ENCODE assay signal across 22 cellular contexts in the genomic region with DNA sequence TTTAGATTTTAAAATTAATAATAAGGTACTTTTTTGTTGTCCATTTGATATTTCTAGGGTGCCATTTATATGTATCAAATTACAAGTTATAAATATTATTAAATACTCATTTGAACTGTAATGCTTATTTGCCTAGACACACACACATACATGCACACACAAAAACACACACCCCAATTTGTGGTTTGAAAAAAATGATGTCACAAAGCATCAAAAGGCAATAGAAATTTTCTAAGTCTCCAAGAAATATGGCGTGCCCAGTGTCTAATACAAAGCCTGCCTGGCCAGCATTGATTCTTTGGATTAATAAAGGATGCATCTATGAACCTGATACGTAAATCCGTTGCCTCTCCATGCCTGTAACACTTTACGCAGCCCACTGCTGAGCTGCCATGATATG.
DNase-seq lines count a peak whose midpoint lies in the region; ATAC-seq and TF ChIP-seq lines count a peak whose summit lies in the region.
"Had no signal": no experiment of that assay in that cellular context is flagged by ENCODE, and none has a peak within 500 bp of the region (broad histone marks: within the 10 kb centered on the region; RNA-seq: fewer than 3 reads in every experiment).

No MANE protein-coding gene starts in this region.

- peaks cover 9% of the 10 kb centered on the region for H3K9me3 Mint-ChIP-seq in MCF 10A (ENCODE audit: unreplicated experiment)
- H3K9me3 Mint-ChIP-seq: CD14-positive monocyte; CD4-positive, alpha-beta T cell; GM23338; H9 had no signal

- in situ Hi-C loops in mammary epithelial cell (cut with MboI; ENCODE audit: low sequenced_read_pairs in 2 of 2) = no loop called here

- no peak overlapping the region for H3K9ac ChIP-seq in mammary epithelial cell (ENCODE audit: insufficient read depth, low read length)
- H3K9ac ChIP-seq: BLaER1 treated with 17β-estradiol and CSF1 and Interleukin-3, amounts not matched to agents 10 nM and 100 nM had no signal

- TF ChIP-seq CTCF in MCF 10A (IDR thresholded peaks at IDR 0.05; ENCODE audit: unreplicated experiment) (no peak), mammary epithelial cell (conservative IDR thresholded peaks at IDR 0.05 in 1 of 2, IDR thresholded peaks at IDR 0.05 in 1 of 2; ENCODE audit: extremely low read depth in 1 of 2, insufficient read depth in 1 of 2, low read depth in 1 of 2, low read length in 2 of 2) (no peak), right lobe of liver (IDR thresholded peaks at IDR 0.05) (no peak), thyroid gland (IDR thresholded peaks at IDR 0.05) (no peak), left lung (IDR thresholded peaks at IDR 0.05) (no peak), lower leg skin (IDR thresholded peaks at IDR 0.05) (no peak)

- no peaks in the 10 kb centered on the region for H4K20me1 ChIP-seq in mammary epithelial cell (ENCODE audit: insufficient read depth, low read length)
- H4K20me1 ChIP-seq: BLaER1 treated with 17β-estradiol and CSF1 and Interleukin-3, amounts not matched to agents 10 nM and 100 nM had no signal

- H3K27me3 ChIP-seq in mammary epithelial cell (ENCODE audit: insufficient read depth, low read length) (no peaks in the 10 kb centered on the region), right lobe of liver (no peaks in the 10 kb centered on the region), thyroid gland (no peaks in the 10 kb centered on the region), left lung (no peaks in the 10 kb centered on the region)
- H3K27me3 ChIP-seq in effector memory CD4-positive, alpha-beta T cell (replicated peaks; ENCODE audit: control insufficient read depth, insufficient read depth, low read length, poor library complexity, severe bottlenecking) = no peaks in the 10 kb centered on the region
- H3K27me3 ChIP-seq: BE2C; BLaER1 treated with 17β-estradiol and CSF1 and Interleukin-3, amounts not matched to agents 10 nM and 100 nM had no signal

- H3K27me3 Mint-ChIP-seq in MCF 10A (ENCODE audit: insufficient read depth, unreplicated experiment) = no peaks in the 10 kb centered on the region
- H3K27me3 Mint-ChIP-seq: CD8-positive, alpha-beta memory T cell had no signal

- H3K79me2 ChIP-seq in mammary epithelial cell (ENCODE audit: insufficient read depth, low read length) = no peaks in the 10 kb centered on the region

- BruUV-seq in MCF 10A (replicated peaks; lab: Mats Ljungman, UMichigan) (no TSS peak), mammary epithelial cell (replicated peaks; lab: Mats Ljungman, UMichigan) (no TSS peak)

- peaks cover 14% of the 10 kb centered on the region for H3K36me3 Mint-ChIP-seq in MCF 10A (ENCODE audit: insufficient read depth, unreplicated experiment)
- H3K36me3 Mint-ChIP-seq: CD14-positive monocyte; CD8-positive, alpha-beta memory T cell had no signal

- CTCF ChIA-PET in MCF 10A (lab: Yijun Ruan, JAX) (no interaction called here), mammary epithelial cell (lab: Charles Lee; ENCODE audit: low non-redundant PET) (no interaction called here)

- no peak for ATAC-seq in right lobe of liver
- ATAC-seq in left lung = no peak
- ATAC-seq: GM23338, HCT116 had no signal

- dilution Hi-C loops in mammary epithelial cell (cut with HindIII; ENCODE audit: low sequenced_read_pairs) = no loop called here

- intact Hi-C loops in MCF 10A (cut with micrococcal nuclease) (loop anchor here (5.0 to 10.0 kb wide), 2 partner anchors 129 to 154 kb away; no protein-coding TSS in a partner anchor), mammary epithelial cell (cut with micrococcal nuclease) (no loop called here), right lobe of liver (cut with DNase I) (no loop called here), thyroid gland (cut with DNase I) (no loop called here), left lung (cut with DNase I) (no loop called here), lower leg skin (cut with DNase I; ENCODE audit: low total_unique reads) (loop anchor here (5.0 kb wide), 1 partner anchor 1174 kb away; no protein-coding TSS in a partner anchor)

- H3K4me1 Mint-ChIP-seq in MCF 10A (ENCODE audit: insufficient read depth, unreplicated experiment) = peaks cover 46% of the 10 kb centered on the region
- H3K4me1 Mint-ChIP-seq: CD8-positive, alpha-beta memory T cell had no signal

- no peaks in the 10 kb centered on the region for H3K9me3 ChIP-seq in mammary epithelial cell (replicated peaks; ENCODE audit: insufficient read depth, low read length)
- H3K9me3 ChIP-seq in right lobe of liver = no peaks in the 10 kb centered on the region
- H3K9me3 ChIP-seq in thyroid gland = no peaks in the 10 kb centered on the region
- H3K9me3 ChIP-seq in left lung = no peaks in the 10 kb centered on the region
- H3K9me3 ChIP-seq in effector memory CD4-positive, alpha-beta T cell (ENCODE audit: control insufficient read depth, low read length) = no peaks in the 10 kb centered on the region
- H3K9me3 ChIP-seq: BE2C; BLaER1 treated with 17β-estradiol and CSF1 and Interleukin-3, amounts not matched to agents 10 nM and 100 nM had no signal

- WGBS in mammary epithelial cell (ENCODE audit: low coverage, missing lambda C conversion rate) = 83% methylated on average over 4 of the region's 4 CpGs
- WGBS in right lobe of liver (ENCODE audit: insufficient coverage, low coverage, low lambda C conversion rate, missing lambda C conversion rate) = 92% methylated on average over 4 of the region's 4 CpGs
- WGBS in thyroid gland, 2 donors = 98 to 99% methylated on average over 4 of the region's 4 CpGs
- WGBS in lower leg skin, 2 donors = 91 to 96% methylated on average over 4 of the region's 4 CpGs

- no peak overlapping the region for H2AFZ ChIP-seq in mammary epithelial cell (ENCODE audit: low read depth, low read length)

- DNase-seq in MCF 10A (ENCODE audit: unreplicated experiment) = no peak
- no peak for DNase-seq in mammary epithelial cell
- no peak for DNase-seq in right lobe of liver
- no peak for DNase-seq in thyroid gland
- no peak for DNase-seq in left lung
- DNase-seq in DMS53 (lab: John Stamatoyannopoulos, UW) = no peak
- no peak for DNase-seq in effector memory CD4-positive, alpha-beta T cell
- no peak for DNase-seq in lower leg skin (ENCODE audit: low spot score in 2 of 2)
- DNase-seq: ACHN; AML-193; BE2C; CD4-positive, alpha-beta T cell; CD8-positive, alpha-beta memory T cell; DMS 273 treated with DMSO at 0.1 percent for 48 hours; DMS79 treated with DMSO at 0.1 percent for 48 hours; GF-D8; H9 had no signal

- H3K4me1 ChIP-seq in mammary epithelial cell (ENCODE audit: insufficient read depth, low read length) = peaks cover 9% of the 10 kb centered on the region
- H3K4me1 ChIP-seq in right lobe of liver = peaks cover 0 to 9% (median 2%) of the 10 kb centered on the region in 4 donors
- H3K4me1 ChIP-seq in thyroid gland = peaks cover 17% of the 10 kb centered on the region in 2 donors
- H3K4me1 ChIP-seq in left lung = peaks cover 0 to 3% of the 10 kb centered on the region in 2 donors
- H3K4me1 ChIP-seq in effector memory CD4-positive, alpha-beta T cell (ENCODE audit: control insufficient read depth, insufficient read depth, low read length, poor library complexity, severe bottlenecking) = no peaks in the 10 kb centered on the region
- H3K4me1 ChIP-seq: BE2C; BLaER1 treated with 17β-estradiol and CSF1 and Interleukin-3, amounts not matched to agents 10 nM and 100 nM had no signal

- no peak overlapping the region for H3K4me3 Mint-ChIP-seq in MCF 10A (ENCODE audit: unreplicated experiment)
- H3K4me3 Mint-ChIP-seq: CD14-positive monocyte; CD4-positive, alpha-beta T cell; CD8-positive, alpha-beta memory T cell; GM23338; H9 had no signal

- peak overlapping the region; percentile 80 for H3K27ac Mint-ChIP-seq in MCF 10A (ENCODE audit: low read depth, unreplicated experiment)
- H3K27ac Mint-ChIP-seq: CD14-positive monocyte; CD4-positive, alpha-beta T cell; GM23338; H9 had no signal

- no peak overlapping the region for H3K4me3 ChIP-seq in mammary epithelial cell (replicated peaks in 1 of 3; ENCODE audit: insufficient read depth in 1 of 3, low read depth in 2 of 3, low read length in 3 of 3)
- no peak overlapping the region for H3K4me3 ChIP-seq in right lobe of liver
- no peak overlapping the region for H3K4me3 ChIP-seq in thyroid gland (replicated peaks in 1 of 3)
- no peak overlapping the region for H3K4me3 ChIP-seq in left lung
- H3K4me3 ChIP-seq in effector memory CD4-positive, alpha-beta T cell (ENCODE audit: insufficient read depth, low read depth, low read length, poor library complexity, severe bottlenecking) = no peak overlapping the region
- H3K4me3 ChIP-seq in lower leg skin (ENCODE audit: low read depth, poor library complexity, severe bottlenecking) = no peak overlapping the region
- H3K4me3 ChIP-seq: BLaER1 treated with 17β-estradiol and CSF1 and Interleukin-3, amounts not matched to agents 10 nM and 100 nM; GM23338 had no signal

- POLR2A ChIA-PET in MCF 10A (lab: Yijun Ruan, JAX) = interaction anchor here (0.6 to 4.6 kb wide), 5 partner anchors 9 to 153 kb away, joined by 3 to 43 read pairs (median 4); no protein-coding TSS in a partner anchor

- H3K27ac ChIP-seq in mammary epithelial cell (ENCODE audit: insufficient read depth, low read depth, low read length) = no peak overlapping the region
- peak overlapping the region in 2 of 3 donors; percentile 58 to 69 for H3K27ac ChIP-seq in right lobe of liver
- peak overlapping the region; percentile 46 to 83 (median 71) for H3K27ac ChIP-seq in thyroid gland
- H3K27ac ChIP-seq in left lung = no peak overlapping the region
- H3K27ac ChIP-seq in effector memory CD4-positive, alpha-beta T cell (ENCODE audit: insufficient read depth, low read length, poor library complexity, severe bottlenecking) = no peak overlapping the region
- H3K27ac ChIP-seq: 22Rv1; BLaER1 treated with 17β-estradiol and CSF1 and Interleukin-3, amounts not matched to agents 10 nM and 100 nM had no signal

- H3K4me2 ChIP-seq in mammary epithelial cell (ENCODE audit: insufficient read depth, low read depth, low read length) = no peak overlapping the region
- H3K4me2 ChIP-seq: BLaER1 treated with 17β-estradiol and CSF1 and Interleukin-3, amounts not matched to agents 10 nM and 100 nM; GM23338 had no signal

- H3K36me3 ChIP-seq in mammary epithelial cell (ENCODE audit: insufficient read depth, low read length) = no peaks in the 10 kb centered on the region
- no peaks in the 10 kb centered on the region for H3K36me3 ChIP-seq in right lobe of liver
- no peaks in the 10 kb centered on the region for H3K36me3 ChIP-seq in thyroid gland
- H3K36me3 ChIP-seq in left lung = no peaks in the 10 kb centered on the region
- H3K36me3 ChIP-seq in effector memory CD4-positive, alpha-beta T cell (ENCODE audit: control insufficient read depth, insufficient read depth, low read length) = no peaks in the 10 kb centered on the region
- H3K36me3 ChIP-seq: BE2C; BLaER1 treated with 17β-estradiol and CSF1 and Interleukin-3, amounts not matched to agents 10 nM and 100 nM had no signal

- no peak for TF ChIP-seq POLR2A in right lobe of liver (IDR thresholded peaks at IDR 0.05)
- no peak for TF ChIP-seq POLR2A in thyroid gland (IDR thresholded peaks at IDR 0.05)
- TF ChIP-seq POLR2A in lower leg skin (IDR thresholded peaks at IDR 0.05) = no peak

Comparison
In these comparisons a context has a peak if more than half of its experiments do, and no peak if none do; other contexts are left out.
1. intact Hi-C loops: an anchor here in MCF 10A (5.0 to 10.0 kb wide) and lower leg skin (5.0 kb wide); none called in mammary epithelial cell, right lobe of liver, thyroid gland and left lung.
2. H3K27ac ChIP-seq: peak in right lobe of liver (2 of 3) and thyroid gland (3 of 3); none in mammary epithelial cell (single experiment), left lung (0 of 2) and effector memory CD4-positive, alpha-beta T cell (single experiment).